ENCODE assay signal across 1 cellular context in genomic region chr10:6582913-6583312, GRCh38. TPM values are rescaled to one million over a fixed set of nuclear protein-coding genes. Genes with fewer than 3 reads are reported as not detected.
"Had no signal": no experiment of that assay in that cellular context is flagged by ENCODE, and none has a peak within 500 bp of the region (broad histone marks: within the 10 kb centered on the region; RNA-seq: fewer than 3 reads in every experiment).

No MANE protein-coding gene starts in this region.

RNA-seq across cellular contexts. Expression of gene PRKCQ, which starts 2.8 kb away (rescaled TPM):
- total RNA-seq: SJSA1 had no signal
